27 cellular contexts compared by ENCODE assay signal in genomic region chr17:67022451-67022810, GRCh38. TPM values are rescaled to one million over a fixed set of nuclear protein-coding genes. Genes with fewer than 3 reads are reported as not detected.
"Had no signal": no experiment of that assay in that cellular context is flagged by ENCODE, and none has a peak within 500 bp of the region (broad histone marks: within the 10 kb centered on the region; RNA-seq: fewer than 3 reads in every experiment).

No MANE protein-coding gene starts in this region.

- DNase-seq: islet precursor cell; left ventricle myocardium inferior; naive thymus-derived CD8-positive, alpha-beta T cell; retina; right cardiac atrium; stimulated activated CD4-positive, alpha-beta T cell treated with anti-CD3 and anti-CD28 coated beads, Interleukin-12 subunit alpha, Interleukin-12 subunit beta, amount 100 ng/mL, for 4 hours; stimulated activated CD4-positive, alpha-beta T cell treated with anti-CD3 and anti-CD28 coated beads, Interleukin-15, amount 100 ng/mL, for 24 hours; stimulated activated CD4-positive, alpha-beta T cell treated with anti-CD3 and anti-CD28 coated beads, Interleukin-2, amount 100 ng/mL, for 24 hours; stimulated activated CD4-positive, alpha-beta T cell treated with anti-CD3 and anti-CD28 coated beads, Interleukin-4, amount 100 ng/mL, for 1 hour; stimulated activated naive B cell treated with anti-CD40 and anti-IgM and Interleukin-4, amounts not matched to agents 10 μg/mL and 1 μg/mL and 100 μg/mL, for 72 hours; stimulated activated naive CD8-positive, alpha-beta T cell treated with anti-CD3 and anti-CD28 coated beads, Interleukin-15, Interleukin-2, amounts not matched to agents 100 U/mL and 50 U/mL, for 24 hours; stomach; testis; trophoblast cell; upper lobe of right lung had no signal

- H3K4me3 ChIP-seq: left ventricle myocardium inferior, lung, pancreas, skin epidermis, stomach, testis, thyroid gland, upper lobe of right lung had no signal

- H3K27me3 ChIP-seq: pancreas, stomach, testis, thyroid gland, upper lobe of right lung had no signal

- H3K36me3 ChIP-seq: left ventricle myocardium inferior, pancreas, stomach, thyroid gland, upper lobe of right lung had no signal

- H3K9me3 ChIP-seq: left ventricle myocardium inferior, pancreas, stomach, testis, thyroid gland, upper lobe of right lung had no signal

- ATAC-seq: naive thymus-derived CD8-positive, alpha-beta T cell; pancreas; right cardiac atrium; sciatic nerve; stimulated activated naive B cell treated with anti-CD40 and anti-IgM and Interleukin-4, amounts not matched to agents 10 μg/mL and 1 μg/mL and 100 μg/mL, for 72 hours; upper lobe of right lung had no signal

- H3K27ac ChIP-seq: left ventricle myocardium inferior, pancreas, skin epidermis, stomach, testis, thyroid gland, upper lobe of right lung had no signal

- H3K4me1 ChIP-seq: pancreas, thyroid gland, upper lobe of right lung had no signal

- FAIRE-seq: pancreas, urothelium cell line had no signal

RNA-seq across cellular contexts. Expression of gene CACNG1, which starts 21.9 kb away (rescaled TPM):
- total RNA-seq: kidney epithelial cell; left ventricle myocardium inferior; lower leg skin; lung; mucosa of gallbladder; naive thymus-derived CD8-positive, alpha-beta T cell; osteoblast; pancreas; posterior vena cava; pulmonary artery endothelial cell; right cardiac atrium; sciatic nerve; stomach; testis; thyroid gland; upper lobe of right lung had no signal
- polyA plus RNA-seq: naive thymus-derived CD8-positive, alpha-beta T cell; right cardiac atrium; stomach had no signal

RNA-seq across cellular contexts. Expression of gene CACNG4, which starts 57.9 kb away (rescaled TPM):
- total RNA-seq: left ventricle myocardium inferior; mucosa of gallbladder; naive thymus-derived CD8-positive, alpha-beta T cell; osteoblast; posterior vena cava; pulmonary artery endothelial cell had no signal
- polyA plus RNA-seq: naive thymus-derived CD8-positive, alpha-beta T cell had no signal
